ENCODE assay signal across 1 cellular context in genomic region chr6:31615748-31616147, GRCh38.
TF ChIP-seq lines count a peak whose summit lies in the region.

No MANE protein-coding gene starts in this region.

TF ChIP-seq in liver, 16 proteins besides CTCF, POLR2A, EP300 and RAD21 (continued from another document):
- TF ChIP-seq, protein P1, sequence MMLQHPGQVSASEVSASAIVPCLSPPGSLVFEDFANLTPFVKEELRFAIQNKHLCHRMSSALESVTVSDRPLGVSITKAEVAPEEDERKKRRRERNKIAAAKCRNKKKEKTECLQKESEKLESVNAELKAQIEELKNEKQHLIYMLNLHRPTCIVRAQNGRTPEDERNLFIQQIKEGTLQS (IDR thresholded peaks at IDR 0.05): no peak
- TF ChIP-seq EGR1 (IDR thresholded peaks at IDR 0.05; ENCODE audit: low read depth in 2 of 2) (no peak), SP1 (IDR thresholded peaks at IDR 0.05) (no peak), YY1 (IDR thresholded peaks at IDR 0.05) (no peak)
TF ChIP-seq in liver: peak in this region for 0.
